In the genomic region with DNA sequence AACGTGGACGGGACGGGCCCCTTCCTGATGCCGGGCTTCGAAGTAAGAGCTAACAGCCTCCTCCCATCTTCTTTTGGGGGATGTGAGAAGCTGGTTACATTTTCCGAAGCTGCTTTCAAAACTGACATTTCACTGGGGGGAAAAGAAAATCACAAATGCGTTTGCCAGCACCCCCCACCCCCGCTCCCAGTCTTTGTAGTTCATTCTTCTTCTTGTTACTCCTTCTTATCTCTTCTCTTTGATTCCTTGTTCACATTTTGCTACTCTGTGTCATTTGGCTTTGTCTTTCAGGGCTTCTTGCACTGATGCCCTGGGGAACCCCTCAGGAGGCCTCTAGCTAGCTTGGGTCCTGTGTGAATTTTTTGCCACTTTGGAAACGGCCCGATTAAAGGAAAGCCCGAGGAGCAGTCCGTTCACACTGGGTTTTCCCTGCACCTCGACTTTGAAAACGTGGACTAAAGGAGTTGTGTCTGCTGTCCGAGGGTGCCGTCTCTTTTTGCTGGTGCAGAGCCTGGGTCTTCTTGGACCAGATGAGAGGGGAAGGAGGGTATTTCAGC, we compare ENCODE assay signal across 8 cellular contexts. TPM values are rescaled to one million over a fixed set of nuclear protein-coding genes. Genes with fewer than 3 reads are reported as not detected.
DNase-seq lines count a peak whose midpoint lies in the region; ATAC-seq and TF ChIP-seq lines count a peak whose summit lies in the region.

No MANE protein-coding gene starts in this region.

- H3K27ac ChIP-seq in left lung (peak overlapping the region; percentile 65 to 66), suprapubic skin (peak overlapping the region; percentile 90)

- TF ChIP-seq EP300 in suprapubic skin (IDR thresholded peaks at IDR 0.05), result no peak

- no peak for TF ChIP-seq CTCF in left lung (IDR thresholded peaks at IDR 0.05)
- TF ChIP-seq CTCF in suprapubic skin (IDR thresholded peaks at IDR 0.05), result no peak
- no peak for TF ChIP-seq CTCF in GM20000 (IDR thresholded peaks at IDR 0.05; ENCODE audit: extremely low read depth, missing control alignments)

- H3K4me1 ChIP-seq in left lung (peaks cover 7 to 51% of the 10 kb centered on the region in 2 donors), suprapubic skin (peaks cover 41% of the 10 kb centered on the region)

- H3K27me3 ChIP-seq in left lung (peaks cover 0 to 4% of the 10 kb centered on the region in 2 donors), suprapubic skin (no peaks in the 10 kb centered on the region)

- intact Hi-C loops in activated CD4-positive, alpha-beta T cell treated with anti-CD3 and anti-CD28 coated beads for 36 hours (cut with DNase I, micrococcal nuclease), result loop anchor here (5.0 to 10.0 kb wide), 3 partner anchors 55 to 768 kb away; partner anchors contain the start of genes ANGPTL6 (in 1 of the 2), KANK2 (in 1 of the 2), PPAN (in 1 of the 2) and TIMM29 (in 1 of the 2)
- intact Hi-C loops in left lung (cut with DNase I), result no loop called here

- POLR2A ChIA-PET in activated CD4-positive, alpha-beta T cell treated with anti-CD3 and anti-CD28 coated beads for 36 hours (lab: Charles Lee), result interaction anchor here (0.6 to 1.1 kb wide), 3 partner anchors 8 to 1869 kb away, joined by 3 to 4 read pairs (median 3); no protein-coding TSS in a partner anchor

- no peak for ATAC-seq in activated CD4-positive, alpha-beta T cell treated with anti-CD3 and anti-CD28 coated beads for 36 hours
- ATAC-seq in left lung (no peak), left lobe of liver (no peak)

- peak overlapping the region; percentile 80 for H3K4me3 Mint-ChIP-seq in activated CD4-positive, alpha-beta T cell treated with anti-CD3 and anti-CD28 coated beads for 36 hours
- H3K4me3 Mint-ChIP-seq in activated naive CD4-positive, alpha-beta T cell treated with anti-CD3 and anti-CD28 coated beads, Interleukin-2, amount 10 ng/mL, durations not matched to agents 7 days and 5 days, result peak overlapping the region; percentile 79

- H3K9me3 ChIP-seq in left lung, result no peaks in the 10 kb centered on the region
- no peaks in the 10 kb centered on the region for H3K9me3 ChIP-seq in suprapubic skin

- peaks cover 38% of the 10 kb centered on the region for H3K4me1 Mint-ChIP-seq in activated CD4-positive, alpha-beta T cell treated with anti-CD3 and anti-CD28 coated beads for 36 hours
- peaks cover 38% of the 10 kb centered on the region for H3K4me1 Mint-ChIP-seq in activated naive CD4-positive, alpha-beta T cell treated with anti-CD3 and anti-CD28 coated beads, Interleukin-2, amount 10 ng/mL, durations not matched to agents 7 days and 5 days

- no peak for TF ChIP-seq POLR2A in suprapubic skin (IDR thresholded peaks at IDR 0.05)

- 8% methylated on average over 16 of the region's 16 CpGs for whole genome bisulfite sequencing in suprapubic skin

- H3K4me3 ChIP-seq in left lung (peak overlapping the region; percentile 49 to 63), suprapubic skin (peak overlapping the region; percentile 96)

- peak overlapping the region; percentile 90 for H3K27ac Mint-ChIP-seq in activated CD4-positive, alpha-beta T cell treated with anti-CD3 and anti-CD28 coated beads for 36 hours
- peak overlapping the region; percentile 84 for H3K27ac Mint-ChIP-seq in activated naive CD4-positive, alpha-beta T cell treated with anti-CD3 and anti-CD28 coated beads, Interleukin-2, amount 10 ng/mL, durations not matched to agents 7 days and 5 days

- peak; percentile 51 for DNase-seq in activated CD4-positive, alpha-beta T cell treated with anti-CD3 and anti-CD28 coated beads for 36 hours
- no peak for DNase-seq in activated CD4-positive, alpha-beta T cell treated with anti-CD3 and anti-CD28 coated beads for 1 hour
- no peak for DNase-seq in activated naive CD4-positive, alpha-beta T cell treated with anti-CD3 and anti-CD28 coated beads, Interleukin-2, amount 10 ng/mL, durations not matched to agents 7 days and 5 days
- DNase-seq in left lung (no peak), suprapubic skin (ENCODE audit: low spot score in 2 of 2) (no peak), cortex of kidney (lab: John Stamatoyannopoulos, UW) (no peak), left lobe of liver (ENCODE audit: low spot score) (no peak), GM20000 (ENCODE audit: low spot score) (no peak)

- no peaks in the 10 kb centered on the region for H3K27me3 Mint-ChIP-seq in activated CD4-positive, alpha-beta T cell treated with anti-CD3 and anti-CD28 coated beads for 36 hours
- no peaks in the 10 kb centered on the region for H3K27me3 Mint-ChIP-seq in activated naive CD4-positive, alpha-beta T cell treated with anti-CD3 and anti-CD28 coated beads, Interleukin-2, amount 10 ng/mL, durations not matched to agents 7 days and 5 days

- CTCF ChIA-PET in activated CD4-positive, alpha-beta T cell treated with anti-CD3 and anti-CD28 coated beads for 36 hours (lab: Charles Lee), result interaction anchor here (0.5 to 2.6 kb wide), 18 partner anchors 8 to 624 kb away, joined by 3 to 13 read pairs (median 3); partner anchors contain the start of genes DNM2, LDLR and TMED1
- CTCF ChIA-PET in activated naive CD4-positive, alpha-beta T cell treated with anti-CD3 and anti-CD28 coated beads, Interleukin-2, amount 10 ng/mL, durations not matched to agents 7 days and 5 days (lab: Charles Lee), result interaction anchor here (0.5 to 1.7 kb wide), 8 partner anchors 9 to 429 kb away, joined by 3 to 8 read pairs (median 4); partner anchors contain the start of genes DNM2 and SMARCA4

- peaks cover 8% of the 10 kb centered on the region for H3K36me3 Mint-ChIP-seq in activated CD4-positive, alpha-beta T cell treated with anti-CD3 and anti-CD28 coated beads for 36 hours (ENCODE audit: low read depth)
- no peaks in the 10 kb centered on the region for H3K36me3 Mint-ChIP-seq in activated naive CD4-positive, alpha-beta T cell treated with anti-CD3 and anti-CD28 coated beads, Interleukin-2, amount 10 ng/mL, durations not matched to agents 7 days and 5 days

- H3K36me3 ChIP-seq in left lung (peaks cover 0 to 6% of the 10 kb centered on the region in 2 donors), suprapubic skin (no peaks in the 10 kb centered on the region)

- H3K9me3 Mint-ChIP-seq in activated CD4-positive, alpha-beta T cell treated with anti-CD3 and anti-CD28 coated beads for 36 hours (ENCODE audit: low read depth), result no peaks in the 10 kb centered on the region
- H3K9me3 Mint-ChIP-seq in activated naive CD4-positive, alpha-beta T cell treated with anti-CD3 and anti-CD28 coated beads, Interleukin-2, amount 10 ng/mL, durations not matched to agents 7 days and 5 days, result no peaks in the 10 kb centered on the region

RNA-seq across cellular contexts. Expression of gene CARM1, which starts 1.3 kb away (rescaled TPM):
- total RNA-seq in activated CD4-positive, alpha-beta T cell treated with anti-CD3 and anti-CD28 coated beads for 36 hours, result 10 to 100 TPM; 82.3 to 96.8 TPM
- 10 to 100 TPM; 34.4 to 37.1 TPM for total RNA-seq in left lung
- 10 to 100 TPM; 19.8 to 26.6 (median 23.2) TPM for total RNA-seq in suprapubic skin
- total RNA-seq in left lobe of liver, result 16.5 TPM

RNA-seq across cellular contexts. Expression of gene C19orf38, which starts 24.4 kb away (rescaled TPM):
- 1 to 10 TPM; 2.7 to 3.6 TPM for total RNA-seq in activated CD4-positive, alpha-beta T cell treated with anti-CD3 and anti-CD28 coated beads for 36 hours
- total RNA-seq in left lung (10 to 100 TPM in 1 of 2 donors, 1 to 10 TPM in 1; 3.2 to 11.8 TPM), suprapubic skin (1 to 10 TPM in 1 of 4 donors, not detected in 3; 1.7 TPM), left lobe of liver (0.96 TPM)

RNA-seq across cellular contexts. Expression of gene TMED1, which starts 36.6 kb away (rescaled TPM):
- total RNA-seq in activated CD4-positive, alpha-beta T cell treated with anti-CD3 and anti-CD28 coated beads for 36 hours, result 10 to 100 TPM in 1 of 2 experiments, 1 to 10 TPM in 1; 8.7 to 15.3 TPM
- total RNA-seq in left lung (10 to 100 TPM; 25.4 to 27.0 TPM), suprapubic skin (10 to 100 TPM in 3 of 4 donors, 1 to 10 TPM in 1; 8.9 to 26.2 (median 20.4) TPM), left lobe of liver (21.9 TPM)

RNA-seq across cellular contexts. Expression of gene YIPF2, which starts 55.8 kb away (rescaled TPM):
- 10 to 100 TPM; 15.8 to 21.3 TPM for total RNA-seq in activated CD4-positive, alpha-beta T cell treated with anti-CD3 and anti-CD28 coated beads for 36 hours
- total RNA-seq in left lung (10 to 100 TPM; 68.4 to 77.6 TPM), suprapubic skin (10 to 100 TPM; 32.4 to 68.0 (median 50.2) TPM), left lobe of liver (27.9 TPM)

RNA-seq across cellular contexts. Expression of gene TIMM29, which starts 56.0 kb away (rescaled TPM):
- total RNA-seq in activated CD4-positive, alpha-beta T cell treated with anti-CD3 and anti-CD28 coated beads for 36 hours, result 10 to 100 TPM in 1 of 2 experiments, 1 to 10 TPM in 1; 8.6 to 15.5 TPM
- 10 to 100 TPM; 18.8 to 19.5 TPM for total RNA-seq in left lung
- total RNA-seq in suprapubic skin, result 10 to 100 TPM; 25.7 to 36.3 (median 33.0) TPM
- 17.2 TPM for total RNA-seq in left lobe of liver

Comparison
In these comparisons a context has a peak if more than half of its experiments do, and no peak if none do; other contexts are left out.
1. intact Hi-C loops: an anchor here in activated CD4-positive, alpha-beta T cell treated with anti-CD3 and anti-CD28 coated beads for 36 hours (5.0 to 10.0 kb wide); none called in left lung.